15 cellular contexts compared by ENCODE assay signal in genomic region chr1:231203259-231204057, GRCh38. TPM values are rescaled to one million over a fixed set of nuclear protein-coding genes. Genes with fewer than 3 reads are reported as not detected.
DNase-seq lines count a peak whose midpoint lies in the region; ATAC-seq and TF ChIP-seq lines count a peak whose summit lies in the region.
"Had no signal": no experiment of that assay in that cellular context is flagged by ENCODE, and none has a peak within 500 bp of the region (broad histone marks: within the 10 kb centered on the region; RNA-seq: fewer than 3 reads in every experiment).

No MANE protein-coding gene starts in this region.

- intact Hi-C loops in posterior vena cava (cut with DNase I): no loop called here

- no peak for TF ChIP-seq CTCF in GM20000 (IDR thresholded peaks at IDR 0.05; ENCODE audit: extremely low read depth, missing control alignments)

- no peak overlapping the region for H3K4me3 ChIP-seq in H7 (ENCODE audit: insufficient read depth, low read depth, low read length)
- H3K4me3 ChIP-seq: BLaER1, GM12878 had no signal

- H3K27me3 ChIP-seq in H7 (ENCODE audit: control insufficient read depth, insufficient read depth, low read length): peaks cover 30% of the 10 kb centered on the region
- H3K27me3 ChIP-seq: BLaER1 had no signal

- no peak for ATAC-seq in GM21786 (IDR thresholded peaks at IDR 0.05; ENCODE audit: unreplicated experiment)
- ATAC-seq: GM12878, HCT116 had no signal

- H3K36me3 ChIP-seq in H7 (replicated peaks; ENCODE audit: control insufficient read depth, insufficient read depth, low read length): no peaks in the 10 kb centered on the region
- H3K36me3 ChIP-seq: BLaER1 had no signal

- DNase-seq in H7 (peak; percentile 35), SK-N-DZ (ENCODE audit: low spot score) (peak; percentile 24), posterior vena cava (ENCODE audit: low spot score) (peak; percentile 13), glomerular visceral epithelial cell (ENCODE audit: extremely low spot score) (no peak), GM20000 (ENCODE audit: low spot score) (no peak)
- DNase-seq in activated CD4-positive, alpha-beta T cell treated with anti-CD3 and anti-CD28 coated beads for 1 hour: no peak
- DNase-seq: Calu3; CD4-positive, CD25-positive, alpha-beta regulatory T cell; DMS79 had no signal

RNA-seq across cellular contexts. Expression of gene GNPAT, which starts 37.6 kb away (rescaled TPM):
- 77.6 and 96.4 TPM in 2 replicates for total RNA-seq in H7 (2014; rRNA removed; shearing (Covaris generic))
- polyA plus RNA-seq in SK-N-DZ (2014; cell fraction: cytosol; rRNA removed): 52.5 and 56.1 TPM in 2 replicates
- 62.6 and 62.9 TPM in 2 replicates for polyA plus RNA-seq in SK-N-DZ (2014; cell fraction: nucleus; rRNA removed)
- total RNA-seq in posterior vena cava: 10 to 100 TPM; 31.2 to 34.1 TPM

RNA-seq across cellular contexts. Expression of gene TRIM67, which starts 41.6 kb away (rescaled TPM):
- not detected in 2 replicates for total RNA-seq in H7 (2014; rRNA removed; shearing (Covaris generic))
- polyA plus RNA-seq in SK-N-DZ (2014; cell fraction: cytosol; rRNA removed): 1.1 and 1.5 TPM in 2 replicates
- polyA plus RNA-seq in SK-N-DZ (2014; cell fraction: nucleus; rRNA removed): 1.8 and 2.6 TPM in 2 replicates
- total RNA-seq in posterior vena cava: not detected
- total RNA-seq: CD4-positive, CD25-positive, alpha-beta regulatory T cell; G401; GM12878; H1 had no signal
- polyA plus RNA-seq: CD4-positive, CD25-positive, alpha-beta regulatory T cell had no signal

Comparison
In these comparisons a context has a peak if more than half of its experiments do, and no peak if none do; other contexts are left out.
1. DNase-seq: peak in H7 (single experiment), SK-N-DZ (single experiment) and posterior vena cava (single experiment); none in glomerular visceral epithelial cell (single experiment), activated CD4-positive, alpha-beta T cell treated with anti-CD3 and anti-CD28 coated beads for 1 hour (single experiment) and GM20000 (single experiment).